In the genomic region with DNA sequence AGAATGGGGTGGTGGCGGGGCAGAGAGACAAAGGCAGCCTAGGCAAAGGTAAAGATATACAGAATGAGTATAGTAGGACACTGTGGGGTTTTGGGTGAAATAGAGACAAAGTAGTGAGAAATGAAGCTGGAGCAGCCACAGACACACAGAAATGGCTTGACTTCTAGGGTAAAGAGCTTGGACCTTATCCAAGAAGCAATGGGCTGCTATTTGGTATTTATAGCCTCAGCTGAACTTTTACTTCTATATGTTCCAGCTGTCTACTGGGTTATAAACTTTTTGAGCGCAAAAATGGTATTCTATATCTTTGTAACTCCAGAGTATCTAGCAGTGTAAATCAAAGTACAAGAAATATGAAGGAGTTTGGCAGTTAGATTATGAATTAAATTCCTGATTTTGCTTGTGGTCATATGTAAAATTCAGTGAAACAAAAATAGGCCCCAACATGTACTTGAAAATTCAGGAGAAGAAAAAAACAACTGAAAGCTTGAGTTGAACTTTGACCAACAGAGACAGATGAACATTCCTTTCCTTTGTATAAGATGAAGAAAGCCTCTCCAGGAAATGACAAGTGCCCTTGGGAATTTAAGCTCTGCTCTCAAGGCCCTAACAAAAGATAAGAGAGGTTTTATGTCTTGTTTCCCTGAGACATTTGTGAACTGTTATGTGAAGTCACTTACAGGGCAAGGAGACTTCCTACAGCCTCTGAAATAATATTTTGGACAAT, we compare ENCODE assay signal across 10 cellular contexts.
A peak's percentile ranks its signal among the peaks of the same experiment; 100 is the strongest.
DNase-seq lines count a peak whose midpoint lies in the region; ATAC-seq and TF ChIP-seq lines count a peak whose summit lies in the region.
"Had no signal": no experiment of that assay in that cellular context is flagged by ENCODE, and none has a peak within 500 bp of the region (broad histone marks: within the 10 kb centered on the region; RNA-seq: fewer than 3 reads in every experiment).

No MANE protein-coding gene starts in this region.

- no peaks in the 10 kb centered on the region for H3K27me3 ChIP-seq in lung (ENCODE audit: control insufficient read depth, insufficient read depth)
- H3K27me3 ChIP-seq: upper lobe of right lung had no signal

- H3K27me3 Mint-ChIP-seq in natural killer cell (ENCODE audit: low read depth in 2 of 2): peaks cover 0 to 18% of the 10 kb centered on the region in 2 donors

- no peak overlapping the region for H3K4me3 ChIP-seq in choroid plexus epithelial cell (ENCODE audit: low read depth, low read length)
- H3K4me3 ChIP-seq in lung: no peak overlapping the region
- H3K4me3 ChIP-seq: upper lobe of right lung had no signal

- no peaks in the 10 kb centered on the region for H3K36me3 Mint-ChIP-seq in natural killer cell

- no peak overlapping the region for H3K27ac Mint-ChIP-seq in natural killer cell

- H3K36me3 ChIP-seq in lung (ENCODE audit: control insufficient read depth in 2 of 2, insufficient read depth in 2 of 2, low read length in 2 of 2): no peaks in the 10 kb centered on the region
- H3K36me3 ChIP-seq: upper lobe of right lung had no signal

- no peaks in the 10 kb centered on the region for H3K9me3 ChIP-seq in lung (ENCODE audit: control insufficient read depth in 2 of 2, insufficient read depth in 1 of 2, low read length in 1 of 2)
- H3K9me3 ChIP-seq: upper lobe of right lung had no signal

- no peaks in the 10 kb centered on the region for H3K9me3 Mint-ChIP-seq in natural killer cell

- no peaks in the 10 kb centered on the region for H3K4me1 Mint-ChIP-seq in natural killer cell

- DNase-seq in AG20443 (ENCODE audit: low spot score) (peak; percentile 59), LHCN-M2 (ENCODE audit: low read depth) (peak; percentile 91), choroid plexus epithelial cell (ENCODE audit: low read depth) (peak; percentile 93), lung (ENCODE audit: low spot score) (no peak), NCI-H1092 treated with DMSO at 0.1 percent for 48 hours (lab: John Stamatoyannopoulos, UW) (no peak), GM10266 (ENCODE audit: extremely low spot score) (no peak), natural killer cell (no peak)
- DNase-seq: stimulated activated CD4-positive, alpha-beta T cell treated with anti-CD3 and anti-CD28 coated beads, Interleukin-12 subunit alpha, Interleukin-12 subunit beta, amount 100 ng/mL, for 4 hours; upper lobe of right lung had no signal

- ATAC-seq in lung (ENCODE audit: insufficient read depth, low FRiP score) (peak; percentile 34), HG02870 (IDR thresholded peaks at IDR 0.05; ENCODE audit: unreplicated experiment) (no peak), natural killer cell (no peak)
- ATAC-seq: upper lobe of right lung had no signal

- peak overlapping the region in 1 of 2 donors; percentile 53 for H3K27ac ChIP-seq in lung (ENCODE audit: low read depth in 1 of 2, low read length in 1 of 2)
- H3K27ac ChIP-seq: upper lobe of right lung had no signal

- H3K4me3 Mint-ChIP-seq in natural killer cell: no peak overlapping the region

- TF ChIP-seq CTCF in choroid plexus epithelial cell (conservative IDR thresholded peaks at IDR 0.05; ENCODE audit: low read depth, low read length) (no peak), lung (IDR thresholded peaks at IDR 0.05; ENCODE audit: control extremely low read depth, extremely low read depth) (no peak), GM10266 (IDR thresholded peaks at IDR 0.05; ENCODE audit: control insufficient read depth, insufficient read depth, low read depth, missing control alignments) (no peak), natural killer cell (IDR thresholded peaks at IDR 0.05) (no peak)

- 85 to 89% methylated on average over 2 of the region's 2 CpGs for WGBS in lung, 2 donors

- H3K4me1 ChIP-seq in lung (ENCODE audit: control insufficient read depth in 2 of 2, insufficient read depth in 2 of 2, low read length in 2 of 2): peaks cover 0 to 2% of the 10 kb centered on the region in 2 donors
- H3K4me1 ChIP-seq: upper lobe of right lung had no signal

- intact Hi-C loops in natural killer cell (cut with micrococcal nuclease): no loop called here

Comparison
In these comparisons a context has a peak if more than half of its experiments do, and no peak if none do; other contexts are left out.
1. DNase-seq: peak in AG20443 (single experiment), LHCN-M2 (single experiment) and choroid plexus epithelial cell (single experiment); none in lung (single experiment), NCI-H1092 treated with DMSO at 0.1 percent for 48 hours (single experiment), GM10266 (single experiment) and natural killer cell (single experiment).